In the genomic region with DNA sequence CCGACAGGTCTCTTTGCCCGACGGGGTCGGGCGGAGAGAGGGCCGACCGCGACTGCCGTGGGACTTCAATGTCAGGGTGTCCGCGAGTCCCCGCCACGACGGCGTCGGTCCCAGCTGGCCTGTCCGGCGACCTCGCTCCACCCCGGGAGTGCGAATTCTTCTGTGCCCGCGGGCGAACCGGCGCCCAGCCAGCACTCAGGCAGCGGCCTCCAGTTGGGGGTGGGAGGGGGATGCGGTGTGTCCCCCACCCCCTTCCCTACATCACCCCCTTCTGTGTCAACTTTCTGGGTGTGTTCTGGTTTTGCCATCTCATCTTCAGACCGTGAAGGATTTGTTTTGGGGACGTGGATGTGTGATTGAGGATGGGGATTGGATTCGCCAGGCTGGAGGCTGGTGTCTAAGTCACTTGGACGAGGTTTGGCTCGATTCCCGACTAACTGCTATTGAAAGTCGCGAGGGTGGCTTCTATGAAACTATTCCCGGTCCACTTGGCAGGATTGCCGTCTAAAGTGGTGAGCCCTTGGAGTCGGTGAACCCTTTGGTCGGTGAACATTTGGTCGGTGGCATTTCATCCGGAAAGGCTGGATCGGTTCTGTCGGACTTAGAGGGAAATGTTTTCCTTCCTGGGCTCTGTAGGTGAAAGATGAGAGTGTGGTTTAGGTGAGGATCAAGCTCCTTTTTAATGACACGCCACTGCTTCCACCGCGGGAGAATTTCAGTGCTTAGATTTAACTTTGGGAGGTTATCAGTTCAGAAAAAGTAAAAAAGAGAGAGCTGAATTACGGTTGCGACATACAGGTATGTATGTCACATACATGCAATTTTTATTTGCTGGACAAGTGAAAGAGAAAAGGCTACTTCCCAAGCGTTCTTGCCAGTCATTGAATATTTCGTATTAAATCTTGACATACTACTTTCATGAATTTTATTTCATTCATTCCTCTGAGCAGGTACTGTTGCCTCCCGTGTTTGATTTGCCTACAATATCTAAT, we compare ENCODE assay signal across 1 cellular context.
TF ChIP-seq lines count a peak whose summit lies in the region.

No MANE protein-coding gene starts in this region.

TF ChIP-seq in K562, 482 proteins besides CTCF, POLR2A, EP300 and RAD21 (continues in another document):
- TF ChIP-seq SAP30 (IDR thresholded peaks at IDR 0.05; ENCODE audit: borderline replicate concordance, insufficient read depth, low read depth, low read length, poor library complexity, severe bottlenecking) (peak; percentile 25), ZNF384 (IDR thresholded peaks at IDR 0.05; ENCODE audit: low read depth, low read length) (no peak), HNRNPH1 (optimal IDR thresholded peaks at IDR 0.05; ENCODE audit: low read depth, low read length) (no peak), ZNF76 (CRISPR knock-in tag; IDR thresholded peaks at IDR 0.05; ENCODE audit: borderline replicate concordance) (no peak), PHB (CRISPR knock-in tag; IDR thresholded peaks at IDR 0.05) (0 out of 2 replicates have a peak, but pooled peaks have one; percentile 56), ZNF707 (CRISPR knock-in tag; conservative IDR thresholded peaks at IDR 0.05) (no peak), ZNF24 (IDR thresholded peaks at IDR 0.05) (no peak), ZBTB1 (CRISPR knock-in tag; IDR thresholded peaks at IDR 0.05; ENCODE audit: borderline replicate concordance, low read depth) (0 out of 2 replicates have a peak, but pooled peaks have one; percentile 6), RBM22 (IDR thresholded peaks at IDR 0.05; ENCODE audit: low read depth, low read length, poor library complexity, severe bottlenecking) (no peak), MXI1 (IDR thresholded peaks at IDR 0.05; ENCODE audit: low read depth, low read length) (no peak), PRMT5 (CRISPR knock-in tag; IDR thresholded peaks at IDR 0.05) (no peak)
- TF ChIP-seq, protein P1, sequence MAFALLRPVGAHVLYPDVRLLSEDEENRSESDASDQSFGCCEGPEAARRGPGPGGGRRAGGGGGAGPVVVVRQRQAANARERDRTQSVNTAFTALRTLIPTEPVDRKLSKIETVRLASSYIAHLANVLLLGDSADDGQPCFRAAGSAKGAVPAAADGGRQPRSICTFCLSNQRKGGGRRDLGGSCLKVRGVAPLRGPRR (CRISPR knock-in tag; IDR thresholded peaks at IDR 0.05) = no peak
- TF ChIP-seq, protein P2, sequence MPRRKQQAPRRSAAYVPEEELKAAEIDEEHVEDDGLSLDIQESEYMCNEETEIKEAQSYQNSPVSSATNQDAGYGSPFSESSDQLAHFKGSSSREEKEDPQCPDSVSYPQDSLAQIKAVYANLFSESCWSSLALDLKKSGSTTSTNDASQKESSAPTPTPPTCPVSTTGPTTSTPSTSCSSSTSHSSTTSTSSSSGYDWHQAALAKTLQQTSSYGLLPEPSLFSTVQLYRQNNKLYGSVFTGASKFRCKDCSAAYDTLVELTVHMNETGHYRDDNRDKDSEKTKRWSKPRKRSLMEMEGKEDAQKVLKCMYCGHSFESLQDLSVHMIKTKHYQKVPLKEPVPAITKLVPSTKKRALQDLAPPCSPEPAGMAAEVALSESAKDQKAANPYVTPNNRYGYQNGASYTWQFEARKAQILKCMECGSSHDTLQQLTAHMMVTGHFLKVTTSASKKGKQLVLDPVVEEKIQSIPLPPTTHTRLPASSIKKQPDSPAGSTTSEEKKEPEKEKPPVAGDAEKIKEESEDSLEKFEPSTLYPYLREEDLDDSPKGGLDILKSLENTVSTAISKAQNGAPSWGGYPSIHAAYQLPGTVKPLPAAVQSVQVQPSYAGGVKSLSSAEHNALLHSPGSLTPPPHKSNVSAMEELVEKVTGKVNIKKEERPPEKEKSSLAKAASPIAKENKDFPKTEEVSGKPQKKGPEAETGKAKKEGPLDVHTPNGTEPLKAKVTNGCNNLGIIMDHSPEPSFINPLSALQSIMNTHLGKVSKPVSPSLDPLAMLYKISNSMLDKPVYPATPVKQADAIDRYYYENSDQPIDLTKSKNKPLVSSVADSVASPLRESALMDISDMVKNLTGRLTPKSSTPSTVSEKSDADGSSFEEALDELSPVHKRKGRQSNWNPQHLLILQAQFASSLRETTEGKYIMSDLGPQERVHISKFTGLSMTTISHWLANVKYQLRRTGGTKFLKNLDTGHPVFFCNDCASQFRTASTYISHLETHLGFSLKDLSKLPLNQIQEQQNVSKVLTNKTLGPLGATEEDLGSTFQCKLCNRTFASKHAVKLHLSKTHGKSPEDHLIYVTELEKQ (CRISPR knock-in tag; IDR thresholded peaks at IDR 0.05) = no peak
- TF ChIP-seq, protein P3, sequence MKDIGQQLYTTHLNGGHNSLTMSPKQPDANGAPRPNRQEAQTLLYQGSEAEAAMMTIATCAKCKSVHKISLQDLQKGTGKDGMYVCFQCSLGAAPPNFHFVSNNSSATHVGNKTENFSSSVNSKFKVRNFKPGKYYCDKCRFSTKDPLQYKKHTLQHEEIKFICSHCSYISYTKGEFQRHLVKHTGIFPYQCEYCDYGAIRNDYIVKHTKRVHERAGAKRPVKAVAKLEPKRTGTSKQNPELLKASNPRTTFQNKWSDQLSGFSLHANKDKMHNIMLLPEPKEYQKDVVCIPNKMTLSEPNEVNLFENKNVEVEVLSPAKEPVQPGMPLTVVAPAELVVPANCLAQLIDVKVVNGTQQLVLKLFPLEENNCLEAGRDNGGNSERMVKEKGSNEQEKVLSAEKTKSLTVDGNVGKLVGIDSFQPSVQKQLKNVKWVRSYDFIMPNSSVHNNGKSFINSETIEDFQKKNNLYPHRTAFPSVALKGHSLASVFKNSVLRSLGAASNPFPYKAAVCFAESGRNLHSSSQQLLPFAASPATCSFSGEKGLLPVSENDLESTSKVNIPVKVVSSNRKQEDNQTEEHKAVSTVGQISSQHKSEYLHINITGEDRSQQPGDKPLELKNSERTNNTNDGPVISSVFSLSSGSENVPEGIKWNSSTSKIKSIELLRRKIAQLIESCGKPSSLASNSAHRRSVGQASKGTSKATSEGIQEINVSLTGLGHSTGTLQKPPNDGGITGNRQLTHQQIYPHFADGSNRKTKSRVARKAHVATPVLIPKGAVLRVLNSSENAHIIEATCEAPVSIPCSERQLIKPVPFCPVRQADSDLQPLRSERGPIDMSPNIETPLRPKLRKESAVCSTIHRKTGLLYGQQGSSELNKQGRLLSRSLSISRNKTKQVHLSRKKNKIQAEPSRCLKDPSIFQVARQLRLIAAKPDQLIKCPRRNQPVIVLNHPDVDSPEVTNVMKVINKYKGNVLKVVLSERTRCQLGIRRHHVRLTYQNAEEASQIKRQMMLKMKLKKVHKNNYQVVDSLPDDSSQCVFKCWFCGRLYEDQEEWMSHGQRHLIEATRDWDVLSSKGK (CRISPR knock-in tag; IDR thresholded peaks at IDR 0.05) = no peak
- TF ChIP-seq, protein P4, sequence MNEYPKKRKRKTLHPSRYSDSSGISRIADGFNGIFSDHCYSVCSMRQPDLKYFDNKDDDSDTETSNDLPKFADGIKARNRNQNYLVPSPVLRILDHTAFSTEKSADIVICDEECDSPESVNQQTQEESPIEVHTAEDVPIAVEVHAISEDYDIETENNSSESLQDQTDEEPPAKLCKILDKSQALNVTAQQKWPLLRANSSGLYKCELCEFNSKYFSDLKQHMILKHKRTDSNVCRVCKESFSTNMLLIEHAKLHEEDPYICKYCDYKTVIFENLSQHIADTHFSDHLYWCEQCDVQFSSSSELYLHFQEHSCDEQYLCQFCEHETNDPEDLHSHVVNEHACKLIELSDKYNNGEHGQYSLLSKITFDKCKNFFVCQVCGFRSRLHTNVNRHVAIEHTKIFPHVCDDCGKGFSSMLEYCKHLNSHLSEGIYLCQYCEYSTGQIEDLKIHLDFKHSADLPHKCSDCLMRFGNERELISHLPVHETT (CRISPR knock-in tag; conservative IDR thresholded peaks at IDR 0.05 in 1 of 2, IDR thresholded peaks at IDR 0.05 in 1 of 2) = peak in 1 of 2 experiments; percentile 7; a peak in 1 of 4 replicates
- TF ChIP-seq, protein P5, sequence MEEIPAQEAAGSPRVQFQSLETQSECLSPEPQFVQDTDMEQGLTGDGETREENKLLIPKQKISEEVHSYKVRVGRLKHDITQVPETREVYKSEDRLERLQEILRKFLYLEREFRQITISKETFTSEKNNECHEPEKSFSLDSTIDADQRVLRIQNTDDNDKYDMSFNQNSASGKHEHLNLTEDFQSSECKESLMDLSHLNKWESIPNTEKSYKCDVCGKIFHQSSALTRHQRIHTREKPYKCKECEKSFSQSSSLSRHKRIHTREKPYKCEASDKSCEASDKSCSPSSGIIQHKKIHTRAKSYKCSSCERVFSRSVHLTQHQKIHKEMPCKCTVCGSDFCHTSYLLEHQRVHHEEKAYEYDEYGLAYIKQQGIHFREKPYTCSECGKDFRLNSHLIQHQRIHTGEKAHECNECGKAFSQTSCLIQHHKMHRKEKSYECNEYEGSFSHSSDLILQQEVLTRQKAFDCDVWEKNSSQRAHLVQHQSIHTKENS (CRISPR knock-in tag; IDR thresholded peaks at IDR 0.05) = no peak
- TF ChIP-seq, protein P6, sequence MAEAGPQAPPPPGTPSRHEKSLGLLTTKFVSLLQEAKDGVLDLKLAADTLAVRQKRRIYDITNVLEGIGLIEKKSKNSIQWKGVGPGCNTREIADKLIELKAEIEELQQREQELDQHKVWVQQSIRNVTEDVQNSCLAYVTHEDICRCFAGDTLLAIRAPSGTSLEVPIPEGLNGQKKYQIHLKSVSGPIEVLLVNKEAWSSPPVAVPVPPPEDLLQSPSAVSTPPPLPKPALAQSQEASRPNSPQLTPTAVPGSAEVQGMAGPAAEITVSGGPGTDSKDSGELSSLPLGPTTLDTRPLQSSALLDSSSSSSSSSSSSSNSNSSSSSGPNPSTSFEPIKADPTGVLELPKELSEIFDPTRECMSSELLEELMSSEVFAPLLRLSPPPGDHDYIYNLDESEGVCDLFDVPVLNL (CRISPR knock-in tag; IDR thresholded peaks at IDR 0.05; ENCODE audit: low read depth) = no peak
- TF ChIP-seq, protein P7, sequence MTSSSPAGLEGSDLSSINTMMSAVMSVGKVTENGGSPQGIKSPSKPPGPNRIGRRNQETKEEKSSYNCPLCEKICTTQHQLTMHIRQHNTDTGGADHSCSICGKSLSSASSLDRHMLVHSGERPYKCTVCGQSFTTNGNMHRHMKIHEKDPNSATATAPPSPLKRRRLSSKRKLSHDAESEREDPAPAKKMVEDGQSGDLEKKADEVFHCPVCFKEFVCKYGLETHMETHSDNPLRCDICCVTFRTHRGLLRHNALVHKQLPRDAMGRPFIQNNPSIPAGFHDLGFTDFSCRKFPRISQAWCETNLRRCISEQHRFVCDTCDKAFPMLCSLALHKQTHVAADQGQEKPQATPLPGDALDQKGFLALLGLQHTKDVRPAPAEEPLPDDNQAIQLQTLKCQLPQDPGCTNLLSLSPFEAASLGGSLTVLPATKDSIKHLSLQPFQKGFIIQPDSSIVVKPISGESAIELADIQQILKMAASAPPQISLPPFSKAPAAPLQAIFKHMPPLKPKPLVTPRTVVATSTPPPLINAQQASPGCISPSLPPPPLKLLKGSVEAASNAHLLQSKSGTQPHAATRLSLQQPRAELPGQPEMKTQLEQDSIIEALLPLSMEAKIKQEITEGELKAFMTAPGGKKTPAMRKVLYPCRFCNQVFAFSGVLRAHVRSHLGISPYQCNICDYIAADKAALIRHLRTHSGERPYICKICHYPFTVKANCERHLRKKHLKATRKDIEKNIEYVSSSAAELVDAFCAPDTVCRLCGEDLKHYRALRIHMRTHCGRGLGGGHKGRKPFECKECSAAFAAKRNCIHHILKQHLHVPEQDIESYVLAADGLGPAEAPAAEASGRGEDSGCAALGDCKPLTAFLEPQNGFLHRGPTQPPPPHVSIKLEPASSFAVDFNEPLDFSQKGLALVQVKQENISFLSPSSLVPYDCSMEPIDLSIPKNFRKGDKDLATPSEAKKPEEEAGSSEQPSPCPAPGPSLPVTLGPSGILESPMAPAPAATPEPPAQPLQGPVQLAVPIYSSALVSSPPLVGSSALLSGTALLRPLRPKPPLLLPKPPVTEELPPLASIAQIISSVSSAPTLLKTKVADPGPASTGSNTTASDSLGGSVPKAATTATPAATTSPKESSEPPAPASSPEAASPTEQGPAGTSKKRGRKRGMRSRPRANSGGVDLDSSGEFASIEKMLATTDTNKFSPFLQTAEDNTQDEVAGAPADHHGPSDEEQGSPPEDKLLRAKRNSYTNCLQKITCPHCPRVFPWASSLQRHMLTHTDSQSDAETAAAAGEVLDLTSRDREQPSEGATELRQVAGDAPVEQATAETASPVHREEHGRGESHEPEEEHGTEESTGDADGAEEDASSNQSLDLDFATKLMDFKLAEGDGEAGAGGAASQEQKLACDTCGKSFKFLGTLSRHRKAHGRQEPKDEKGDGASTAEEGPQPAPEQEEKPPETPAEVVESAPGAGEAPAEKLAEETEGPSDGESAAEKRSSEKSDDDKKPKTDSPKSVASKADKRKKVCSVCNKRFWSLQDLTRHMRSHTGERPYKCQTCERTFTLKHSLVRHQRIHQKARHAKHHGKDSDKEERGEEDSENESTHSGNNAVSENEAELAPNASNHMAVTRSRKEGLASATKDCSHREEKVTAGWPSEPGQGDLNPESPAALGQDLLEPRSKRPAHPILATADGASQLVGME (CRISPR knock-in tag; IDR thresholded peaks at IDR 0.05) = no peak
- TF ChIP-seq, protein P8, sequence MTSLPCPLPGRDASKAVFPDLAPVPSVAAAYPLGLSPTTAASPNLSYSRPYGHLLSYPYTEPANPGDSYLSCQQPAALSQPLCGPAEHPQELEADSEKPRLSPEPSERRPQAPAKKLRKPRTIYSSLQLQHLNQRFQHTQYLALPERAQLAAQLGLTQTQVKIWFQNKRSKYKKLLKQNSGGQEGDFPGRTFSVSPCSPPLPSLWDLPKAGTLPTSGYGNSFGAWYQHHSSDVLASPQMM (CRISPR knock-in tag; IDR thresholded peaks at IDR 0.05) = no peak
- TF ChIP-seq, protein P9, sequence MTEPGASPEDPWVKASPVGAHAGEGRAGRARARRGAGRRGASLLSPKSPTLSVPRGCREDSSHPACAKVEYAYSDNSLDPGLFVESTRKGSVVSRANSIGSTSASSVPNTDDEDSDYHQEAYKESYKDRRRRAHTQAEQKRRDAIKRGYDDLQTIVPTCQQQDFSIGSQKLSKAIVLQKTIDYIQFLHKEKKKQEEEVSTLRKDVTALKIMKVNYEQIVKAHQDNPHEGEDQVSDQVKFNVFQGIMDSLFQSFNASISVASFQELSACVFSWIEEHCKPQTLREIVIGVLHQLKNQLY (CRISPR knock-in tag; conservative IDR thresholded peaks at IDR 0.05) = no peak
- TF ChIP-seq, protein P10, sequence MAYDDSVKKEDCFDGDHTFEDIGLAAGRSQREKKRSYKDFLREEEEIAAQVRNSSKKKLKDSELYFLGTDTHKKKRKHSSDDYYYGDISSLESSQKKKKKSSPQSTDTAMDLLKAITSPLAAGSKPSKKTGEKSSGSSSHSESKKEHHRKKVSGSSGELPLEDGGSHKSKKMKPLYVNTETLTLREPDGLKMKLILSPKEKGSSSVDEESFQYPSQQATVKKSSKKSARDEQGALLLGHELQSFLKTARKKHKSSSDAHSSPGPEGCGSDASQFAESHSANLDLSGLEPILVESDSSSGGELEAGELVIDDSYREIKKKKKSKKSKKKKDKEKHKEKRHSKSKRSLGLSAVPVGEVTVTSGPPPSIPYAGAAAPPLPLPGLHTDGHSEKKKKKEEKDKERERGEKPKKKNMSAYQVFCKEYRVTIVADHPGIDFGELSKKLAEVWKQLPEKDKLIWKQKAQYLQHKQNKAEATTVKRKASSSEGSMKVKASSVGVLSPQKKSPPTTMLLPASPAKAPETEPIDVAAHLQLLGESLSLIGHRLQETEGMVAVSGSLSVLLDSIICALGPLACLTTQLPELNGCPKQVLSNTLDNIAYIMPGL (CRISPR knock-in tag; IDR thresholded peaks at IDR 0.05) = 0 out of 2 replicates have a peak, but pooled peaks have one; percentile 6
- TF ChIP-seq, protein P11, sequence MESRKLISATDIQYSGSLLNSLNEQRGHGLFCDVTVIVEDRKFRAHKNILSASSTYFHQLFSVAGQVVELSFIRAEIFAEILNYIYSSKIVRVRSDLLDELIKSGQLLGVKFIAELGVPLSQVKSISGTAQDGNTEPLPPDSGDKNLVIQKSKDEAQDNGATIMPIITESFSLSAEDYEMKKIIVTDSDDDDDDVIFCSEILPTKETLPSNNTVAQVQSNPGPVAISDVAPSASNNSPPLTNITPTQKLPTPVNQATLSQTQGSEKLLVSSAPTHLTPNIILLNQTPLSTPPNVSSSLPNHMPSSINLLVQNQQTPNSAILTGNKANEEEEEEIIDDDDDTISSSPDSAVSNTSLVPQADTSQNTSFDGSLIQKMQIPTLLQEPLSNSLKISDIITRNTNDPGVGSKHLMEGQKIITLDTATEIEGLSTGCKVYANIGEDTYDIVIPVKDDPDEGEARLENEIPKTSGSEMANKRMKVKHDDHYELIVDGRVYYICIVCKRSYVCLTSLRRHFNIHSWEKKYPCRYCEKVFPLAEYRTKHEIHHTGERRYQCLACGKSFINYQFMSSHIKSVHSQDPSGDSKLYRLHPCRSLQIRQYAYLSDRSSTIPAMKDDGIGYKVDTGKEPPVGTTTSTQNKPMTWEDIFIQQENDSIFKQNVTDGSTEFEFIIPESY (CRISPR knock-in tag; IDR thresholded peaks at IDR 0.05) = no peak
